ENCODE assay signal across 1 cellular context in the genomic region with DNA sequence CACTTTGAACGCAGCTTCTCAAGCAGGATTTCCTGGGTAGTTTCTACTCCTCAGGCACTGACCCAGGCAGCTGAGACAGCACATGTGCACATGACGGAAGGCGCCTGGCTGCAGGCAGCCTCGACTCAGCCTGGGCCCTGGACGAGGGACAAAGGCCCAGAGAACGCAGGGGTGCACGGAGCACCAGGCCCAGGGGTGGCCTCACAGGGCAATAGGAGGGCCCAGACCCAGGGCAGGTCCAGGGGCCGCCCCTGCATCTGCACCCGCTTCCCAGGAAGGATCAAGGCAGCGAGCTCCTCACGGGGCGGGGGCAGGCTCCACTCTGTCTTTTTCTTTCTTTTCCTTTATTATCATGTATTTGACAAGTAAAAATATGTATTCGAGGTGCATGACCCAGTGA.
TF ChIP-seq lines count a peak whose summit lies in the region.

No MANE protein-coding gene starts in this region.

TF ChIP-seq in WTC11, 78 proteins besides CTCF, POLR2A, EP300 and RAD21 (continued from another document):
- TF ChIP-seq, protein P1, sequence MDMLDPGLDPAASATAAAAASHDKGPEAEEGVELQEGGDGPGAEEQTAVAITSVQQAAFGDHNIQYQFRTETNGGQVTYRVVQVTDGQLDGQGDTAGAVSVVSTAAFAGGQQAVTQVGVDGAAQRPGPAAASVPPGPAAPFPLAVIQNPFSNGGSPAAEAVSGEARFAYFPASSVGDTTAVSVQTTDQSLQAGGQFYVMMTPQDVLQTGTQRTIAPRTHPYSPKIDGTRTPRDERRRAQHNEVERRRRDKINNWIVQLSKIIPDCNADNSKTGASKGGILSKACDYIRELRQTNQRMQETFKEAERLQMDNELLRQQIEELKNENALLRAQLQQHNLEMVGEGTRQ (CRISPR knock-in tag; IDR thresholded peaks at IDR 0.05): no peak
- TF ChIP-seq, protein P2, sequence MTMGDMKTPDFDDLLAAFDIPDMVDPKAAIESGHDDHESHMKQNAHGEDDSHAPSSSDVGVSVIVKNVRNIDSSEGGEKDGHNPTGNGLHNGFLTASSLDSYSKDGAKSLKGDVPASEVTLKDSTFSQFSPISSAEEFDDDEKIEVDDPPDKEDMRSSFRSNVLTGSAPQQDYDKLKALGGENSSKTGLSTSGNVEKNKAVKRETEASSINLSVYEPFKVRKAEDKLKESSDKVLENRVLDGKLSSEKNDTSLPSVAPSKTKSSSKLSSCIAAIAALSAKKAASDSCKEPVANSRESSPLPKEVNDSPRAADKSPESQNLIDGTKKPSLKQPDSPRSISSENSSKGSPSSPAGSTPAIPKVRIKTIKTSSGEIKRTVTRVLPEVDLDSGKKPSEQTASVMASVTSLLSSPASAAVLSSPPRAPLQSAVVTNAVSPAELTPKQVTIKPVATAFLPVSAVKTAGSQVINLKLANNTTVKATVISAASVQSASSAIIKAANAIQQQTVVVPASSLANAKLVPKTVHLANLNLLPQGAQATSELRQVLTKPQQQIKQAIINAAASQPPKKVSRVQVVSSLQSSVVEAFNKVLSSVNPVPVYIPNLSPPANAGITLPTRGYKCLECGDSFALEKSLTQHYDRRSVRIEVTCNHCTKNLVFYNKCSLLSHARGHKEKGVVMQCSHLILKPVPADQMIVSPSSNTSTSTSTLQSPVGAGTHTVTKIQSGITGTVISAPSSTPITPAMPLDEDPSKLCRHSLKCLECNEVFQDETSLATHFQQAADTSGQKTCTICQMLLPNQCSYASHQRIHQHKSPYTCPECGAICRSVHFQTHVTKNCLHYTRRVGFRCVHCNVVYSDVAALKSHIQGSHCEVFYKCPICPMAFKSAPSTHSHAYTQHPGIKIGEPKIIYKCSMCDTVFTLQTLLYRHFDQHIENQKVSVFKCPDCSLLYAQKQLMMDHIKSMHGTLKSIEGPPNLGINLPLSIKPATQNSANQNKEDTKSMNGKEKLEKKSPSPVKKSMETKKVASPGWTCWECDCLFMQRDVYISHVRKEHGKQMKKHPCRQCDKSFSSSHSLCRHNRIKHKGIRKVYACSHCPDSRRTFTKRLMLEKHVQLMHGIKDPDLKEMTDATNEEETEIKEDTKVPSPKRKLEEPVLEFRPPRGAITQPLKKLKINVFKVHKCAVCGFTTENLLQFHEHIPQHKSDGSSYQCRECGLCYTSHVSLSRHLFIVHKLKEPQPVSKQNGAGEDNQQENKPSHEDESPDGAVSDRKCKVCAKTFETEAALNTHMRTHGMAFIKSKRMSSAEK (CRISPR knock-in tag; IDR thresholded peaks at IDR 0.05; ENCODE audit: borderline replicate concordance): no peak
